9 cellular contexts compared by ENCODE assay signal in the genomic region with DNA sequence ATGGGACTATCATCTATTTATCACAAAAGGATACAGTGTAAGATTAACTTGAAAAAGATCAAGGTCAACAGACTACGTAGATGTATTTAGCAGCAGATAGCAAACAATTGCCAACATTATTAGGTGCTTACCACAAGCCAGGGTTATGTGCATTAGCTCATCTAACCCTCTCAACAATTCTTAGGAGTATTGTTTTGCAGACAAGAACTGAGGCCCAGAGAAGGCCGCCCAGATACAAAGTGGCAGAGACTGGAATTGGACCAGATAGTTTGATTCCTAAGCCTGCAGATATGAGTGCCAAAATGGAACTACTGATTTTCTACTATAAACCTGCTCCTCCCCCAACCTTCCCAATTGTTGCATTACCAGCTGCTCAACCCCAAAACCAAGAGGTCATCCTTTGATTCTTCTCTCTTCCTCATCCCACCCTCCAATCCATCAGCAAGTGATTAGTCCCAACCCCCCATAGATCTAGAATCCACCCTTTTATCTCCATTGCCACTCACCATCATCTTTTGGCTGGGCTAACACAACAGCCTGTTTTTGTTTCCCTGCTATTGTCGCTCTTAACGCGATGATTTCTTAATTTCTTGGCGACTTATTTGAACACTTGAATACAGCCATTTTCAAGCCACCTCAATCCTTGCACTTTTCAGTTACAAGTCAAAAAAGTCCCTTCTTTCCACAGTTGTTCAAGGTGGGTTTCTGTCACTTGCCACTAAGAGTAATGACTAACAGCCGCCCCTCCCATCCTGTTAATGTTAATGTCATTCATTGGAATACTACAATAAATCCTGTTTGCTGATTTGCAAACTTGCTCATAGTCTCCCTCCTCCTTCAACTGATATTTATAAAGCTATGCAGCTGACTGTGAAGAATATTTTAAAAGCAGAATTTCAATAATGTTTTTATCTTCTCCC. TPM values are rescaled to one million over a fixed set of nuclear protein-coding genes. Genes with fewer than 3 reads are reported as not detected.
DNase-seq lines count a peak whose midpoint lies in the region; ATAC-seq and TF ChIP-seq lines count a peak whose summit lies in the region.
"Had no signal": no experiment of that assay in that cellular context is flagged by ENCODE, and none has a peak within 500 bp of the region (broad histone marks: within the 10 kb centered on the region; RNA-seq: fewer than 3 reads in every experiment).

No MANE protein-coding gene starts in this region.

- TF ChIP-seq CTCF in GM23338 (conservative IDR thresholded peaks at IDR 0.05; ENCODE audit: low read depth in 2 of 2) (no peak), esophagus squamous epithelium (IDR thresholded peaks at IDR 0.05) (no peak)

- H2AFZ ChIP-seq in GM23338: no peak overlapping the region

- intact Hi-C loops in esophagus squamous epithelium (cut with DNase I): loop anchor here (5.0 kb wide), 1 partner anchor 42 kb away; no protein-coding TSS in a partner anchor
- intact Hi-C loops in Right ventricle myocardium superior (cut with DNase I): no loop called here

- no peak for TF ChIP-seq POLR2A in esophagus squamous epithelium (IDR thresholded peaks at IDR 0.05)

- peaks cover 37% of the 10 kb centered on the region for H3K79me2 ChIP-seq in GM23338 (replicated peaks; ENCODE audit: insufficient read depth)

- H3K9me3 Mint-ChIP-seq in GM23338: peaks cover 4% of the 10 kb centered on the region; the same call in 2 of the 3 replicates
- no peaks in the 10 kb centered on the region for H3K9me3 Mint-ChIP-seq in stimulated activated effector memory CD8-positive, alpha-beta T cell treated with anti-CD3 and anti-CD28 coated beads, Interleukin-12 subunit alpha, Interleukin-12 subunit beta, amount 100 ng/mL, for 72 hours

- ATAC-seq in GM23338 (no peak), HG03354 (IDR thresholded peaks at IDR 0.05; ENCODE audit: poor library complexity, severe bottlenecking, unreplicated experiment) (no peak), HG03571 (IDR thresholded peaks at IDR 0.05; ENCODE audit: unreplicated experiment) (no peak), Right ventricle myocardium superior (ENCODE audit: poor library complexity) (no peak)
- no peak for ATAC-seq in stimulated activated effector memory CD8-positive, alpha-beta T cell treated with anti-CD3 and anti-CD28 coated beads, Interleukin-12 subunit alpha, Interleukin-12 subunit beta, amount 100 ng/mL, for 72 hours

- no peaks in the 10 kb centered on the region for H3K9me2 ChIP-seq in GM23338 (ENCODE audit: insufficient read depth)

- peak overlapping the region; percentile 5; the same call in 2 of the 3 replicates for H3K4me3 Mint-ChIP-seq in GM23338
- peak overlapping the region; percentile 92 for H3K4me3 Mint-ChIP-seq in stimulated activated effector memory CD8-positive, alpha-beta T cell treated with anti-CD3 and anti-CD28 coated beads, Interleukin-12 subunit alpha, Interleukin-12 subunit beta, amount 100 ng/mL, for 72 hours

- peaks cover 38% of the 10 kb centered on the region for H3K27me3 ChIP-seq in GM23338 (ENCODE audit: insufficient read depth)
- no peaks in the 10 kb centered on the region for H3K27me3 ChIP-seq in esophagus squamous epithelium

- H3K4me3 ChIP-seq in GM23338 (no peak overlapping the region), esophagus squamous epithelium (peak overlapping the region in 2 of 4 donors; percentile 90 to 96)

- peaks cover 13% of the 10 kb centered on the region for H3K27me3 Mint-ChIP-seq in GM23338 (ENCODE audit: insufficient read depth, low read depth, poor library complexity)

- WGBS in esophagus squamous epithelium, 2 donors: 75 to 77% methylated on average over 7 of the region's 7 CpGs

- H3K36me3 Mint-ChIP-seq in GM23338 (ENCODE audit: low read depth): peaks cover 27% of the 10 kb centered on the region
- peaks cover 57% of the 10 kb centered on the region for H3K36me3 Mint-ChIP-seq in stimulated activated effector memory CD8-positive, alpha-beta T cell treated with anti-CD3 and anti-CD28 coated beads, Interleukin-12 subunit alpha, Interleukin-12 subunit beta, amount 100 ng/mL, for 72 hours

- H3K4me1 Mint-ChIP-seq in GM23338: peaks cover 45% of the 10 kb centered on the region
- H3K4me1 Mint-ChIP-seq in stimulated activated effector memory CD8-positive, alpha-beta T cell treated with anti-CD3 and anti-CD28 coated beads, Interleukin-12 subunit alpha, Interleukin-12 subunit beta, amount 100 ng/mL, for 72 hours: peaks cover 74% of the 10 kb centered on the region

- H3K27ac Mint-ChIP-seq in GM23338: no peak overlapping the region
- H3K27ac Mint-ChIP-seq in stimulated activated effector memory CD8-positive, alpha-beta T cell treated with anti-CD3 and anti-CD28 coated beads, Interleukin-12 subunit alpha, Interleukin-12 subunit beta, amount 100 ng/mL, for 72 hours: peak overlapping the region; percentile 94

- peak overlapping the region; percentile 31; the same call in 1 of the 2 replicates for H3K4me2 ChIP-seq in GM23338

- H3K9me3 ChIP-seq in esophagus squamous epithelium: no peaks in the 10 kb centered on the region

- in situ Hi-C loops in SK-MEL-5 (cut with HindIII; ENCODE audit: low pct_unique_long_range_greater_than_20kb, low sequenced_read_pairs): no loop called here

- peaks cover 47% of the 10 kb centered on the region for H4K20me1 ChIP-seq in GM23338 (replicated peaks; ENCODE audit: insufficient read depth)

- no peaks in the 10 kb centered on the region for H3F3A ChIP-seq in GM23338 (replicated peaks; ENCODE audit: low read depth)

- H3K36me3 ChIP-seq in GM23338 (ENCODE audit: insufficient read depth) (no peaks in the 10 kb centered on the region), esophagus squamous epithelium (peaks cover 0 to 33% (median 0%) of the 10 kb centered on the region in 3 donors)

- H3K4me1 ChIP-seq in GM23338 (ENCODE audit: insufficient read depth) (peaks cover 42% of the 10 kb centered on the region), esophagus squamous epithelium (peaks cover 26 to 69% (median 32%) of the 10 kb centered on the region in 3 donors)

- no peak for DNase-seq in GM23338 (ENCODE audit: low spot score)
- DNase-seq in SK-MEL-5 (ENCODE audit: low read depth, low spot score): peak; percentile 5
- no peak for DNase-seq in esophagus squamous epithelium (lab: John Stamatoyannopoulos, UW)
- no peak for DNase-seq in stimulated activated effector memory CD8-positive, alpha-beta T cell treated with anti-CD3 and anti-CD28 coated beads, Interleukin-12 subunit alpha, Interleukin-12 subunit beta, amount 100 ng/mL, for 72 hours (ENCODE audit: low spot score in 2 of 2)
- no peak for DNase-seq in Right ventricle myocardium superior
- DNase-seq: effector CD8-positive, alpha-beta T cell; NCI-H1092 treated with DMSO at 0.1 percent for 48 hours had no signal

- H3K27ac ChIP-seq in GM23338 (ENCODE audit: low read depth) (no peak overlapping the region), esophagus squamous epithelium (peak overlapping the region in 3 of 4 donors; percentile 9 to 94 (median 19))

RNA-seq across cellular contexts. Expression of a gene that starts 2.7 kb away (rescaled TPM):
- total RNA-seq in GM23338 (2014; rRNA removed; shearing (Covaris generic)): 61.0 and 63.0 TPM in 2 replicates
- 37.6 and 44.1 TPM in 2 replicates for polyA plus RNA-seq in GM23338 (2016; fragmentation: Nextera tagmentation; extraction: Ambion mirVana)
- 91.2 and 99.8 TPM in 2 replicates for total RNA-seq in SK-MEL-5 (2014; rRNA removed; shearing (Covaris generic))
- 76.7 and 89.3 TPM in 2 replicates for polyA plus RNA-seq in SK-MEL-5 (2015; cell fraction: cytosol; rRNA removed)
- polyA plus RNA-seq in SK-MEL-5 (2015; cell fraction: nucleus; rRNA removed): 11.0 and 12.5 TPM in 2 replicates
- total RNA-seq in esophagus squamous epithelium (100 to 1,000 TPM in 3 of 4 donors, 10 to 100 TPM in 1; 53.2 to 152 (median 128) TPM), Right ventricle myocardium superior (63.0 TPM)
